In genomic region chr13:70568571-70568970, GRCh38 we compare ENCODE assay signal across 8 cellular contexts.
DNase-seq lines count a peak whose midpoint lies in the region; TF ChIP-seq lines count a peak whose summit lies in the region.

No MANE protein-coding gene starts in this region.

- H3K4me3 ChIP-seq in HFF-Myc (replicated peaks; ENCODE audit: low read depth, low read length) (no peak overlapping the region), astrocyte of the cerebellum (ENCODE audit: low read depth, low read length) (no peak overlapping the region)

- peak; percentile 15 for TF ChIP-seq CTCF in HFF-Myc (IDR thresholded peaks at IDR 0.05; ENCODE audit: low read depth, low read length, missing control alignments)
- peak; percentile 28 for TF ChIP-seq CTCF in astrocyte of the cerebellum (IDR thresholded peaks at IDR 0.05; ENCODE audit: low read depth, low read length, missing control alignments)

- in situ Hi-C loops in astrocyte of the cerebellum (cut with HindIII; ENCODE audit: low sequenced_read_pairs) = no loop called here

- peak; percentile 19 to 52 for DNase-seq in NCI-H524 (lab: John Stamatoyannopoulos, UW)
- no peak for DNase-seq in NCI-H524 treated with DMSO at 0.1 percent for 48 hours (lab: John Stamatoyannopoulos, UW)
- DNase-seq in HFF-Myc (ENCODE audit: extremely low read depth, low read depth) = no peak
- DNase-seq in NCI-H1092 (lab: John Stamatoyannopoulos, UW) = peak; percentile 47
- DNase-seq in astrocyte of the cerebellum (ENCODE audit: low read depth) = peak; percentile 49
- peak; percentile 38 for DNase-seq in kidney glomerular epithelial cell (lab: John Stamatoyannopoulos, UW)
- no peak for DNase-seq in stimulated activated CD4-positive, alpha-beta T cell treated with anti-CD3 and anti-CD28 coated beads, Interleukin-12 subunit alpha, Interleukin-12 subunit beta, amount 100 ng/mL, for 4 hours
- DNase-seq in T-helper 9 cell = no peak

Comparison
In these comparisons a context has a peak if more than half of its experiments do, and no peak if none do; other contexts are left out.
1. DNase-seq: peak in NCI-H524 (2 of 2), NCI-H1092 (single experiment), astrocyte of the cerebellum (single experiment) and kidney glomerular epithelial cell (single experiment); none in NCI-H524 treated with DMSO at 0.1 percent for 48 hours (single experiment), HFF-Myc (single experiment), stimulated activated CD4-positive, alpha-beta T cell treated with anti-CD3 and anti-CD28 coated beads, Interleukin-12 subunit alpha, Interleukin-12 subunit beta, amount 100 ng/mL, for 4 hours (single experiment) and T-helper 9 cell (single experiment).